ENCODE assay signal across 8 cellular contexts in the genomic region with DNA sequence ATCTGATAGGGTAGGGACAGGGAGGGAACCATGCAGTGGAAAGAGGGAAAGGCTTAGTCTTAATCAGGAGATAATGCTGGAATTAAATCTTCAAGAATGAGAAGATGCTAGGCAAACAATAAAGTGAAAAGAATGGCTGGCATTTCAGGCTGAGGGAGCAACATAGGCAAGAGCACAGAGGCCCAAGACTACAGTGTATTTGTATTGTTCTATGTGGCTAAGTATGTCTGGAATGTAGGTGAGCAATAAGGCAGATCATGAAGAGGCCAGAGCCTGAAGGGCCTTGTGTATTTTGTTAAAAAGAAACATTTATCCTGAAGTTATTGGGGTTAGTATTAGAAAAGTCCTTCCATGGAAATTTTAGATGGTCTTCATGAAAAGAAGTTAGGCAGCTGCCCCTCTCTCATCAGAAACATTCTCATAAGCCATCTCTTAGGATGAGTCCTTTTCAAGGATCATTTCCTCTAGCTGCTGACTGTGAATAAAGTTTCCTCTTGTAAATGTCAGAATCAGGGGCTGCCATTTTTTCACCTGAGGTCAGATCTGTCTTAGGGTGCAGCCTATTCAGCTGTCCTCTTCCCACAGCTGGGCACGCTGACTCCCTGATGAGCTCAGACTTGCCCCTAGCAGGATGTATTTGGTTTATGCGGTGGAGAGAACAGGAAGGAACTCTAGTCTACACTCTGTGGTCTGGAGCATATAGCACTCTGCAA. TPM values are rescaled to one million over a fixed set of nuclear protein-coding genes. Genes with fewer than 3 reads are reported as not detected.
DNase-seq lines count a peak whose midpoint lies in the region; ATAC-seq and TF ChIP-seq lines count a peak whose summit lies in the region.

No MANE protein-coding gene starts in this region.

- POLR2A ChIA-PET in OCI-LY7 (lab: Charles Lee): no interaction called here

- CTCF ChIA-PET in OCI-LY7 (lab: Charles Lee; ENCODE audit: unreplicated experiment): no interaction called here

- H3K27ac ChIP-seq in osteoblast (ENCODE audit: low read depth, low read length) (peak overlapping the region; percentile 91), OCI-LY7 (ENCODE audit: low read depth, low read length, poor library complexity, severe bottlenecking) (no peak overlapping the region)

- H3K4me3 ChIP-seq in epithelial cell of proximal tubule (ENCODE audit: low read depth, low read length) (no peak overlapping the region), osteoblast (ENCODE audit: insufficient read depth, low read length) (no peak overlapping the region), OCI-LY7 (ENCODE audit: low read depth, low read length, poor library complexity, severe bottlenecking) (no peak overlapping the region)

- intact Hi-C loops in OCI-LY7 (cut with micrococcal nuclease; ENCODE audit: unreplicated experiment): no loop called here

- peak; percentile 100 for ATAC-seq in GM21528 (IDR thresholded peaks at IDR 0.05; ENCODE audit: low FRiP score, unreplicated experiment)

- BruUV-seq in OCI-LY7 (replicated peaks; lab: Mats Ljungman, UMichigan): no TSS peak

- no peak overlapping the region for H2AFZ ChIP-seq in osteoblast (ENCODE audit: low read length)
- no peak overlapping the region for H2AFZ ChIP-seq in OCI-LY7 (ENCODE audit: low read length)

- peaks cover 27% of the 10 kb centered on the region for H3K79me2 ChIP-seq in osteoblast (ENCODE audit: insufficient read depth, low read length)
- no peaks in the 10 kb centered on the region for H3K79me2 ChIP-seq in OCI-LY7 (ENCODE audit: insufficient read depth, low read depth, low read length)

- no peaks in the 10 kb centered on the region for H3K9me2 ChIP-seq in OCI-LY7 (ENCODE audit: insufficient read depth, low read length)

- DNase-seq in EL (peak; percentile 89), HT1080 (ENCODE audit: low read depth) (peak; percentile 94), epithelial cell of proximal tubule (ENCODE audit: low read depth) (peak; percentile 79), osteoblast (ENCODE audit: insufficient read length, low spot score, missing footprints) (peak; percentile 54), NCI-H1436 (lab: John Stamatoyannopoulos, UW) (no peak), OCI-LY7 (ENCODE audit: low spot score) (no peak)
- DNase-seq in activated CD4-positive, alpha-beta T cell treated with anti-CD3 and anti-CD28 coated beads, Interleukin-2, amount 50 U/mL, for 4 hours: peak; percentile 5 to 14

- H3K9me3 ChIP-seq in osteoblast (ENCODE audit: low read depth, low read length): no peaks in the 10 kb centered on the region
- H3K9me3 ChIP-seq in OCI-LY7 (ENCODE audit: low read length): peaks cover 11% of the 10 kb centered on the region; the same call in 1 of the 2 replicates

- no peaks in the 10 kb centered on the region for H3K27me3 ChIP-seq in osteoblast (ENCODE audit: insufficient read depth, low read length)

- H4K20me1 ChIP-seq in osteoblast (ENCODE audit: insufficient read depth, low read length) (no peaks in the 10 kb centered on the region), OCI-LY7 (ENCODE audit: insufficient read depth, low read length) (no peaks in the 10 kb centered on the region)

- H3K36me3 ChIP-seq in osteoblast (ENCODE audit: insufficient read depth, low read length) (peaks cover 40% of the 10 kb centered on the region), OCI-LY7 (ENCODE audit: insufficient read depth, low read length) (peaks cover 17% of the 10 kb centered on the region)

- TF ChIP-seq CTCF in epithelial cell of proximal tubule (conservative IDR thresholded peaks at IDR 0.05; ENCODE audit: low read depth, low read length): no peak
- TF ChIP-seq CTCF in osteoblast (IDR thresholded peaks at IDR 0.05; ENCODE audit: extremely low read depth, low read depth, low read length): no peak
- no peak for TF ChIP-seq CTCF in OCI-LY7 (conservative IDR thresholded peaks at IDR 0.05; ENCODE audit: low read length)

- H3K4me2 ChIP-seq in osteoblast (ENCODE audit: insufficient read depth, low read length) (peak overlapping the region; percentile 5), OCI-LY7 (ENCODE audit: low read length) (no peak overlapping the region)

- H3K4me1 ChIP-seq in osteoblast (ENCODE audit: insufficient read depth, low read length): peaks cover 50% of the 10 kb centered on the region
- H3K4me1 ChIP-seq in OCI-LY7 (ENCODE audit: insufficient read depth, low read length, poor library complexity, severe bottlenecking): no peaks in the 10 kb centered on the region

RNA-seq across cellular contexts. Expression of a gene that starts 46.3 kb away (rescaled TPM):
- total RNA-seq in HT1080 (2014; rRNA removed; shearing (Covaris generic)): 11.0 and 13.7 TPM in 2 replicates
- 7.1 and 10.0 TPM in 2 replicates for polyA plus RNA-seq in HT1080 (2015; cell fraction: cytosol; rRNA removed)
- 22.7 and 24.0 TPM in 2 replicates for polyA plus RNA-seq in HT1080 (2015; cell fraction: nucleus; rRNA removed)
- total RNA-seq in epithelial cell of proximal tubule: 9.7 and 10.8 TPM in 2 replicates
- total RNA-seq in osteoblast: 49.8 and 51.8 TPM in 2 replicates
- total RNA-seq in OCI-LY7 (2014; rRNA removed; shearing (Covaris generic)): 6.2 and 11.7 TPM in 2 replicates
- 19.1 and 20.2 TPM in 2 replicates for total RNA-seq in OCI-LY7 (2022)

Comparison
In these comparisons a context has a peak if more than half of its experiments do, and no peak if none do; other contexts are left out.
1. DNase-seq: peak in EL (single experiment), HT1080 (single experiment), activated CD4-positive, alpha-beta T cell treated with anti-CD3 and anti-CD28 coated beads, Interleukin-2, amount 50 U/mL, for 4 hours (2 of 2), epithelial cell of proximal tubule (single experiment) and osteoblast (single experiment); none in NCI-H1436 (single experiment) and OCI-LY7 (single experiment).